In genomic region chr11:73376168-73376802, GRCh38 we compare ENCODE assay signal across 1 cellular context.
TF ChIP-seq lines count a peak whose summit lies in the region.

Gene RELT (plus strand): TSS chr11:73376399. CDS start chr11:73389137, 12,738 bp downstream.

TF ChIP-seq in HepG2, 621 proteins besides CTCF, POLR2A, EP300 and RAD21 (continued from another document and continues in another):
- no peak for TF ChIP-seq MTA1 (CRISPR knock-in tag; IDR thresholded peaks at IDR 0.05; ENCODE audit: borderline replicate concordance)
- no peak; the same call in 1 of the 2 replicates for TF ChIP-seq ZNF878 (CRISPR knock-in tag; IDR thresholded peaks at IDR 0.05)
- TF ChIP-seq ZNF713 (CRISPR knock-in tag; IDR thresholded peaks at IDR 0.05), result no peak
- TF ChIP-seq CENPBD1 (CRISPR knock-in tag; IDR thresholded peaks at IDR 0.05; ENCODE audit: borderline replicate concordance, low read depth), result no peak
- no peak for TF ChIP-seq REXO4 (CRISPR knock-in tag; IDR thresholded peaks at IDR 0.05; ENCODE audit: borderline replicate concordance)
- TF ChIP-seq ZNF280D (CRISPR knock-in tag; IDR thresholded peaks at IDR 0.05), result no peak
- peak; percentile 9; the same call in 1 of the 2 replicates for TF ChIP-seq BCL6 (CRISPR knock-in tag; IDR thresholded peaks at IDR 0.05)
- no peak for TF ChIP-seq CC2D1A (CRISPR knock-in tag; IDR thresholded peaks at IDR 0.05)
- no peak for TF ChIP-seq EHMT2 (IDR thresholded peaks at IDR 0.05; ENCODE audit: borderline replicate concordance, low read depth, low read length)
- TF ChIP-seq SPEN (CRISPR knock-in tag; IDR thresholded peaks at IDR 0.05; ENCODE audit: low read depth), result peak; percentile 56; the same call in 1 of the 2 replicates
- no peak for TF ChIP-seq MYNN (CRISPR knock-in tag; IDR thresholded peaks at IDR 0.05; ENCODE audit: low read depth)
- no peak for TF ChIP-seq NONO (IDR thresholded peaks at IDR 0.05)
- peak; percentile 51 for TF ChIP-seq NONO (CRISPR knock-in tag; conservative IDR thresholded peaks at IDR 0.05)
- TF ChIP-seq ZNF703 (CRISPR knock-in tag; IDR thresholded peaks at IDR 0.05; ENCODE audit: borderline replicate concordance), result no peak
- TF ChIP-seq ZNF503 (CRISPR knock-in tag; IDR thresholded peaks at IDR 0.05), result no peak
- no peak for TF ChIP-seq ZBTB7A (CRISPR knock-in tag; IDR thresholded peaks at IDR 0.05)
- TF ChIP-seq SRSF1 (optimal IDR thresholded peaks at IDR 0.05; ENCODE audit: low read depth, low read length), result peak; percentile 1
- TF ChIP-seq KLF11 (CRISPR knock-in tag; IDR thresholded peaks at IDR 0.05), result no peak
- no peak for TF ChIP-seq E2F1 (CRISPR knock-in tag; IDR thresholded peaks at IDR 0.05)
- TF ChIP-seq ZMAT5 (CRISPR knock-in tag; IDR thresholded peaks at IDR 0.05; ENCODE audit: borderline replicate concordance, low read depth), result no peak
- TF ChIP-seq ZNF749 (CRISPR knock-in tag; IDR thresholded peaks at IDR 0.05; ENCODE audit: borderline replicate concordance), result peak; percentile 79; the same call in 1 of the 2 replicates
- TF ChIP-seq THAP11 (CRISPR knock-in tag; IDR thresholded peaks at IDR 0.05), result peak; percentile 67; the same call in 1 of the 2 replicates
- TF ChIP-seq ZNF704 (CRISPR knock-in tag; IDR thresholded peaks at IDR 0.05; ENCODE audit: borderline replicate concordance), result no peak
- 0 out of 2 replicates have a peak, but pooled peaks have one; percentile 1 for TF ChIP-seq NR2C2 (CRISPR knock-in tag; IDR thresholded peaks at IDR 0.05; ENCODE audit: borderline replicate concordance)
- no peak for TF ChIP-seq ZNF609 (CRISPR knock-in tag; IDR thresholded peaks at IDR 0.05; ENCODE audit: borderline replicate concordance)
- TF ChIP-seq KLF16 (CRISPR knock-in tag; IDR thresholded peaks at IDR 0.05), result 0 out of 4 replicates have a peak, but pooled peaks of 1 of the 2 experiments have one; percentile 42
- TF ChIP-seq SKIL (CRISPR knock-in tag; IDR thresholded peaks at IDR 0.05; ENCODE audit: borderline replicate concordance), result no peak
- TF ChIP-seq THAP8 (CRISPR knock-in tag; IDR thresholded peaks at IDR 0.05; ENCODE audit: borderline replicate concordance), result no peak
- TF ChIP-seq TCF12 (IDR thresholded peaks at IDR 0.05), result no peak
- TF ChIP-seq TCF12 (CRISPR knock-in tag; IDR thresholded peaks at IDR 0.05), result 0 out of 2 replicates have a peak, but pooled peaks have one; percentile 24
- TF ChIP-seq EED (CRISPR knock-in tag; IDR thresholded peaks at IDR 0.05), result no peak
- TF ChIP-seq U2AF1 (optimal IDR thresholded peaks at IDR 0.05; ENCODE audit: low read depth, low read length), result no peak
- peak; percentile 49; the same call in 1 of the 2 replicates for TF ChIP-seq KDM2A (CRISPR knock-in tag; IDR thresholded peaks at IDR 0.05; ENCODE audit: borderline replicate concordance, low read depth)
- TF ChIP-seq HNF4G (IDR thresholded peaks at IDR 0.05; ENCODE audit: borderline replicate concordance, low read depth, low read length), result no peak
- TF ChIP-seq HNF4G (CRISPR knock-in tag; IDR thresholded peaks at IDR 0.05; ENCODE audit: borderline replicate concordance, low read depth), result no peak
- no peak for TF ChIP-seq KDM1A (CRISPR knock-in tag; IDR thresholded peaks at IDR 0.05)
- no peak for TF ChIP-seq ZFAT (CRISPR knock-in tag; conservative IDR thresholded peaks at IDR 0.05)
- no peak for TF ChIP-seq ZNF350 (CRISPR knock-in tag; IDR thresholded peaks at IDR 0.05; ENCODE audit: borderline replicate concordance, low read depth)
- TF ChIP-seq NCOA1 (CRISPR knock-in tag; IDR thresholded peaks at IDR 0.05), result no peak
- no peak for TF ChIP-seq ZBTB43 (CRISPR knock-in tag; conservative IDR thresholded peaks at IDR 0.05)
- TF ChIP-seq MAFK (conservative IDR thresholded peaks at IDR 0.05 in 1 of 2, IDR thresholded peaks at IDR 0.05 in 1 of 2; ENCODE audit: low read length in 2 of 2), result no peak
- TF ChIP-seq TCF7 (IDR thresholded peaks at IDR 0.05; ENCODE audit: low read depth), result no peak
- TF ChIP-seq KMT2A (CRISPR knock-in tag; IDR thresholded peaks at IDR 0.05), result no peak
- no peak for TF ChIP-seq FOXA1 (IDR thresholded peaks at IDR 0.05)
- no peak for TF ChIP-seq FOXA1 (CRISPR knock-in tag; IDR thresholded peaks at IDR 0.05)
- no peak for TF ChIP-seq NFE2L2 (IDR thresholded peaks at IDR 0.05; ENCODE audit: low read length)
- peak; percentile 68; the same call in 1 of the 2 replicates for TF ChIP-seq ERF (CRISPR knock-in tag; IDR thresholded peaks at IDR 0.05)
- peak; percentile 95 for TF ChIP-seq HBP1 (CRISPR knock-in tag; IDR thresholded peaks at IDR 0.05; ENCODE audit: low read depth)
